28 cellular contexts compared by ENCODE assay signal in genomic region chr4:71167083-71167482, GRCh38.
"Had no signal": no experiment of that assay in that cellular context is flagged by ENCODE, and none has a peak within 500 bp of the region (broad histone marks: within the 10 kb centered on the region; RNA-seq: fewer than 3 reads in every experiment).

No MANE protein-coding gene starts in this region.

- H3K4me3 Mint-ChIP-seq: activated CD4-positive, alpha-beta T cell treated with anti-CD3 and anti-CD28 coated beads, Interleukin-2, amount 10 ng/mL, durations not matched to agents 24 days and 14 days; activated CD8-positive, alpha-beta T cell treated with anti-CD3 and anti-CD28 coated beads for 36 hours; activated naive CD4-positive, alpha-beta T cell treated with anti-CD3 and anti-CD28 coated beads, Interleukin-2, amount 50 U/mL, for 24 hours; activated naive CD8-positive, alpha-beta T cell treated with anti-CD3 and anti-CD28 coated beads, Interleukin-2, amount 10 ng/mL, durations not matched to agents 7 days and 5 days; activated T-cell treated with anti-CD3 and anti-CD28 coated beads, Interleukin-2, amount 50 U/mL, for 24 hours; central memory CD8-positive, alpha-beta T cell had no signal

- DNase-seq: activated CD4-positive, alpha-beta T cell treated with anti-CD3 and anti-CD28 coated beads, Interleukin-2, amount 10 ng/mL, durations not matched to agents 24 days and 14 days; activated CD4-positive, alpha-beta T cell treated with anti-CD3 and anti-CD28 coated beads, Interleukin-2, amount 50 U/mL, for 4 hours; activated CD8-positive, alpha-beta T cell treated with anti-CD3 and anti-CD28 coated beads for 36 hours; activated gamma-delta T cell; activated naive CD4-positive, alpha-beta T cell treated with Interleukin-2 at 50 U/mL for 16 hours; activated naive CD8-positive, alpha-beta T cell treated with anti-CD3 and anti-CD28 coated beads, Interleukin-2, amount 10 ng/mL, durations not matched to agents 7 days and 5 days; activated T-cell treated with anti-CD3 and anti-CD28 coated beads, Interleukin-2, amount 50 U/mL, for 24 hours; amygdala; MM.1S; MV-4-11; NCI-H1092; NCI-H1436 treated with DMSO at 0.1 percent for 48 hours; NCI-H1694 treated with DMSO at 0.1 percent for 48 hours; NCI-H2029; NCI-H2171 treated with DMSO at 0.1 percent for 48 hours; NCI-H2227 treated with DMSO at 0.1 percent for 48 hours; NCI-H446; NCI-H510A treated with DMSO at 0.1 percent for 48 hours; NCI-H526 treated with DMSO at 0.1 percent for 48 hours; NCI-H774; Right ventricle myocardium superior; SW 1271; T1000 had no signal

- H3K27me3 ChIP-seq: ascending aorta, cardiac muscle cell had no signal

- H3K4me1 ChIP-seq: ascending aorta had no signal

- H3K27ac Mint-ChIP-seq: activated CD4-positive, alpha-beta T cell treated with anti-CD3 and anti-CD28 coated beads, Interleukin-2, amount 10 ng/mL, durations not matched to agents 24 days and 14 days; activated CD8-positive, alpha-beta T cell treated with anti-CD3 and anti-CD28 coated beads for 36 hours; activated naive CD4-positive, alpha-beta T cell treated with anti-CD3 and anti-CD28 coated beads, Interleukin-2, amount 50 U/mL, for 24 hours; activated naive CD8-positive, alpha-beta T cell treated with anti-CD3 and anti-CD28 coated beads, Interleukin-2, amount 10 ng/mL, durations not matched to agents 7 days and 5 days; activated T-cell treated with anti-CD3 and anti-CD28 coated beads, Interleukin-2, amount 50 U/mL, for 24 hours; activated T-helper 2 cell treated with anti-CD3 and anti-CD28 coated beads, Interferon-gamma antibody, Interleukin-2, Interleukin-4, amounts not matched to agents 10 μg/mL and 5 μg/mL and 100 μg/mL, durations not matched to agents 14 hours and 24 hours and 36 hours had no signal

- H3K9me3 ChIP-seq: ascending aorta had no signal

- H3K4me1 Mint-ChIP-seq: activated CD4-positive, alpha-beta T cell treated with anti-CD3 and anti-CD28 coated beads, Interleukin-2, amount 10 ng/mL, durations not matched to agents 24 days and 14 days; activated naive CD4-positive, alpha-beta T cell treated with anti-CD3 and anti-CD28 coated beads, Interleukin-2, amount 50 U/mL, for 24 hours; activated naive CD8-positive, alpha-beta T cell treated with anti-CD3 and anti-CD28 coated beads, Interleukin-2, amount 10 ng/mL, durations not matched to agents 7 days and 5 days; central memory CD8-positive, alpha-beta T cell had no signal

- ATAC-seq: activated CD8-positive, alpha-beta T cell treated with anti-CD3 and anti-CD28 coated beads for 36 hours had no signal

- H3K27ac ChIP-seq: ascending aorta, cardiac muscle cell had no signal

- H3K36me3 ChIP-seq: ascending aorta, cardiac muscle cell had no signal

- H3K4me3 ChIP-seq: ascending aorta, cardiac muscle cell had no signal

- H3K36me3 Mint-ChIP-seq: activated naive CD4-positive, alpha-beta T cell treated with anti-CD3 and anti-CD28 coated beads, Interleukin-2, amount 50 U/mL, for 24 hours; activated naive CD8-positive, alpha-beta T cell treated with anti-CD3 and anti-CD28 coated beads, Interleukin-2, amount 10 ng/mL, durations not matched to agents 7 days and 5 days had no signal

- H3K9me3 Mint-ChIP-seq: activated CD4-positive, alpha-beta T cell treated with anti-CD3 and anti-CD28 coated beads, Interleukin-2, amount 10 ng/mL, durations not matched to agents 24 days and 14 days; activated CD8-positive, alpha-beta T cell treated with anti-CD3 and anti-CD28 coated beads for 36 hours; activated naive CD4-positive, alpha-beta T cell treated with anti-CD3 and anti-CD28 coated beads, Interleukin-2, amount 50 U/mL, for 24 hours; activated naive CD8-positive, alpha-beta T cell treated with anti-CD3 and anti-CD28 coated beads, Interleukin-2, amount 10 ng/mL, durations not matched to agents 7 days and 5 days; activated T-cell treated with anti-CD3 and anti-CD28 coated beads, Interleukin-2, amount 50 U/mL, for 24 hours; activated T-helper 2 cell treated with anti-CD3 and anti-CD28 coated beads, Interferon-gamma antibody, Interleukin-2, Interleukin-4, amounts not matched to agents 10 μg/mL and 5 μg/mL and 100 μg/mL, durations not matched to agents 14 hours and 24 hours and 36 hours; central memory CD8-positive, alpha-beta T cell had no signal

- H3K27me3 Mint-ChIP-seq: central memory CD8-positive, alpha-beta T cell had no signal
